ENCODE assay signal across 1 cellular context in genomic region chr16:21554795-21555585, GRCh38.
TF ChIP-seq lines count a peak whose summit lies in the region.

No MANE protein-coding gene starts in this region.

TF ChIP-seq in HCT116, 20 proteins besides CTCF, POLR2A, EP300 and RAD21 (continued from another document):
- TF ChIP-seq ZBTB33 (IDR thresholded peaks at IDR 0.05; ENCODE audit: extremely low read depth, insufficient replicate concordance, low read length) (no peak), ATF3 (IDR thresholded peaks at IDR 0.05) (no peak), SRF (IDR thresholded peaks at IDR 0.05; ENCODE audit: low read depth) (no peak), SIN3A (IDR thresholded peaks at IDR 0.05; ENCODE audit: low read depth) (no peak), EGR1 (IDR thresholded peaks at IDR 0.05; ENCODE audit: low read depth) (no peak), SP1 (IDR thresholded peaks at IDR 0.05; ENCODE audit: low read depth) (no peak), ZFX (IDR thresholded peaks at IDR 0.05) (no peak; the same call in 1 of the 2 replicates), EZH2 (IDR thresholded peaks at IDR 0.05) (no peak), ELF1 (IDR thresholded peaks at IDR 0.05; ENCODE audit: borderline replicate concordance, low read depth) (peak; percentile 54), JUND (IDR thresholded peaks at IDR 0.05) (no peak), CBX3 (IDR thresholded peaks at IDR 0.05; ENCODE audit: low read depth) (no peak), TCF7L2 (IDR thresholded peaks at IDR 0.05; ENCODE audit: borderline replicate concordance, extremely low read depth, insufficient read depth, insufficient read length) (no peak), EZH2phosphoT487 (IDR thresholded peaks at IDR 0.05; ENCODE audit: borderline replicate concordance) (no peak), FOSL1 (IDR thresholded peaks at IDR 0.05; ENCODE audit: low read depth) (no peak), CEBPB (IDR thresholded peaks at IDR 0.05; ENCODE audit: low read depth) (no peak), ZNF274 (IDR thresholded peaks at IDR 0.05; ENCODE audit: low read depth, low read length) (no peak), YY1 (IDR thresholded peaks at IDR 0.05; ENCODE audit: extremely low read depth, insufficient replicate concordance, low read depth, low read length) (peak; percentile 28), MAX (IDR thresholded peaks at IDR 0.05) (peak; percentile 80)
- TF ChIP-seq, protein P1, sequence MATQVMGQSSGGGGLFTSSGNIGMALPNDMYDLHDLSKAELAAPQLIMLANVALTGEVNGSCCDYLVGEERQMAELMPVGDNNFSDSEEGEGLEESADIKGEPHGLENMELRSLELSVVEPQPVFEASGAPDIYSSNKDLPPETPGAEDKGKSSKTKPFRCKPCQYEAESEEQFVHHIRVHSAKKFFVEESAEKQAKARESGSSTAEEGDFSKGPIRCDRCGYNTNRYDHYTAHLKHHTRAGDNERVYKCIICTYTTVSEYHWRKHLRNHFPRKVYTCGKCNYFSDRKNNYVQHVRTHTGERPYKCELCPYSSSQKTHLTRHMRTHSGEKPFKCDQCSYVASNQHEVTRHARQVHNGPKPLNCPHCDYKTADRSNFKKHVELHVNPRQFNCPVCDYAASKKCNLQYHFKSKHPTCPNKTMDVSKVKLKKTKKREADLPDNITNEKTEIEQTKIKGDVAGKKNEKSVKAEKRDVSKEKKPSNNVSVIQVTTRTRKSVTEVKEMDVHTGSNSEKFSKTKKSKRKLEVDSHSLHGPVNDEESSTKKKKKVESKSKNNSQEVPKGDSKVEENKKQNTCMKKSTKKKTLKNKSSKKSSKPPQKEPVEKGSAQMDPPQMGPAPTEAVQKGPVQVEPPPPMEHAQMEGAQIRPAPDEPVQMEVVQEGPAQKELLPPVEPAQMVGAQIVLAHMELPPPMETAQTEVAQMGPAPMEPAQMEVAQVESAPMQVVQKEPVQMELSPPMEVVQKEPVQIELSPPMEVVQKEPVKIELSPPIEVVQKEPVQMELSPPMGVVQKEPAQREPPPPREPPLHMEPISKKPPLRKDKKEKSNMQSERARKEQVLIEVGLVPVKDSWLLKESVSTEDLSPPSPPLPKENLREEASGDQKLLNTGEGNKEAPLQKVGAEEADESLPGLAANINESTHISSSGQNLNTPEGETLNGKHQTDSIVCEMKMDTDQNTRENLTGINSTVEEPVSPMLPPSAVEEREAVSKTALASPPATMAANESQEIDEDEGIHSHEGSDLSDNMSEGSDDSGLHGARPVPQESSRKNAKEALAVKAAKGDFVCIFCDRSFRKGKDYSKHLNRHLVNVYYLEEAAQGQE (IDR thresholded peaks at IDR 0.05; ENCODE audit: low read depth) = no peak
TF ChIP-seq in HCT116: peak in this region for 4.
